ENCODE assay signal across 1 cellular context in genomic region chr12:121803861-121804416, GRCh38.
TF ChIP-seq lines count a peak whose summit lies in the region.

SETD1B (plus strand) TSS chr12:121804009; CDS start chr12:121804738, 729 bp downstream.

TF ChIP-seq in IMR-90, 13 proteins besides CTCF, POLR2A, EP300 and RAD21 (continued from another document):
- TF ChIP-seq USF2 (IDR thresholded peaks at IDR 0.05; ENCODE audit: low read depth, low read length) (no peak), MAFK (IDR thresholded peaks at IDR 0.05; ENCODE audit: low read depth, low read length) (no peak), CEBPB (IDR thresholded peaks at IDR 0.05; ENCODE audit: low read depth, low read length) (no peak), CHD1 (IDR thresholded peaks at IDR 0.05; ENCODE audit: low read depth, low read length) (no peak), BHLHE40 (IDR thresholded peaks at IDR 0.05; ENCODE audit: low read depth, low read length) (no peak), NFE2L2 (IDR thresholded peaks at IDR 0.05; ENCODE audit: low read depth, low read length) (no peak), SMC3 (IDR thresholded peaks at IDR 0.05; ENCODE audit: low read depth, low read length) (no peak), MXI1 (IDR thresholded peaks at IDR 0.05; ENCODE audit: borderline replicate concordance, low read depth, low read length) (no peak), RFX5 (IDR thresholded peaks at IDR 0.05; ENCODE audit: low read depth, low read length) (no peak), RCOR1 (IDR thresholded peaks at IDR 0.05; ENCODE audit: insufficient replicate concordance, low read length) (no peak), MAZ (IDR thresholded peaks at IDR 0.05; ENCODE audit: borderline replicate concordance, low read depth, low read length) (no peak)
